8 cellular contexts compared by ENCODE assay signal in the genomic region with DNA sequence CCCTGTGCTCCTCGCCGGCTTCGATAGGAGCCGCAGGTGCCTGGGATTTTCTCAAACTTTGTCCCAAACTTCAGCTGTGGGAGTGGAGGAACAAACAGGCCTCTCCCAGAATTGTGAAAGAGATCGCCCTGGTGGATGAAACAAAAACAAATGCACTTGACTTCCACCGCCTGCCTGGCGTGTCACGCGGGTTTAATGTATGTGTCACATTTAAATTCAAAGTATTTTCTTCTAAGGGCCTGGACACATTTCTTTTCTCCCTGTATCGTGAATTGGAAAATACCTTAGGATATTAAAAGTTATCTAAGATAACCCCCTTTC. TPM values are rescaled to one million over a fixed set of nuclear protein-coding genes. Genes with fewer than 3 reads are reported as not detected.
A peak's percentile ranks its signal among the peaks of the same experiment; 100 is the strongest.
DNase-seq lines count a peak whose midpoint lies in the region; ATAC-seq and TF ChIP-seq lines count a peak whose summit lies in the region.

No MANE protein-coding gene starts in this region.

- TF ChIP-seq CTCF in Calu3 (IDR thresholded peaks at IDR 0.05; ENCODE audit: unreplicated experiment) (no peak), transverse colon (IDR thresholded peaks at IDR 0.05) (peak in 4 of 5 experiments; percentile 16 to 61 (median 40))

- H3K27me3 ChIP-seq in mesenchymal stem cell (ENCODE audit: control insufficient read depth in 1 of 2, insufficient read depth in 1 of 2, low read length in 2 of 2) (no peaks in the 10 kb centered on the region), transverse colon (no peaks in the 10 kb centered on the region)

- H3K4me3 ChIP-seq in mesenchymal stem cell (ENCODE audit: insufficient read depth in 1 of 2, low read depth in 1 of 2, low read length in 2 of 2) (peak overlapping the region; percentile 92 to 95), transverse colon (peak overlapping the region; percentile 72 to 97 (median 85))

- H3K4me1 ChIP-seq in mesenchymal stem cell (ENCODE audit: control insufficient read depth, insufficient read depth, low read depth, low read length) (no peaks in the 10 kb centered on the region), transverse colon (peaks cover 20 to 78% (median 30%) of the 10 kb centered on the region in 4 donors)

- H2AFZ ChIP-seq in mesenchymal stem cell (ENCODE audit: low read depth, low read length), result peak overlapping the region; percentile 85

- H3K36me3 Mint-ChIP-seq in Calu3 (ENCODE audit: insufficient read depth, unreplicated experiment), result peaks cover 38% of the 10 kb centered on the region

- peak overlapping the region in 1 of 2 experiments; percentile 85 for H3K4ac ChIP-seq in mesenchymal stem cell (ENCODE audit: low read depth in 1 of 2, low read length in 2 of 2)

- H3K9me3 ChIP-seq in mesenchymal stem cell (ENCODE audit: control insufficient read depth, low read length), result no peaks in the 10 kb centered on the region
- no peaks in the 10 kb centered on the region for H3K9me3 ChIP-seq in transverse colon

- no peak for TF ChIP-seq POLR2A in transverse colon (IDR thresholded peaks at IDR 0.05)

- peak overlapping the region; percentile 51 to 77 for H2BK12ac ChIP-seq in mesenchymal stem cell (ENCODE audit: low read length in 2 of 2)

- CTCF ChIA-PET in Calu3 (lab: Charles Lee), result interaction anchor here (1.0 to 2.8 kb wide), 4 partner anchors 21 to 48 kb away, joined by 3 to 16 read pairs (median 7); no protein-coding TSS in a partner anchor

- H3K14ac ChIP-seq in mesenchymal stem cell (ENCODE audit: low read length in 2 of 2), result no peak overlapping the region

- H3K27me3 Mint-ChIP-seq in Calu3 (ENCODE audit: unreplicated experiment), result no peaks in the 10 kb centered on the region

- H2BK15ac ChIP-seq in mesenchymal stem cell (ENCODE audit: low read depth, poor library complexity, severe bottlenecking), result peak overlapping the region; percentile 70

- TF ChIP-seq EP300 in transverse colon (IDR thresholded peaks at IDR 0.05; ENCODE audit: low read depth), result no peak

- H2BK120ac ChIP-seq in mesenchymal stem cell (ENCODE audit: low read depth, low read length), result peak overlapping the region; percentile 77

- peak overlapping the region in 1 of 2 experiments; percentile 14 for H3K23ac ChIP-seq in mesenchymal stem cell (ENCODE audit: low read length in 2 of 2)

- no peaks in the 10 kb centered on the region for H3K79me1 ChIP-seq in mesenchymal stem cell (replicated peaks; ENCODE audit: low read length, poor library complexity, severe bottlenecking)

- DNase-seq in Calu3, result no peak
- DNase-seq in SK-MEL-5 (ENCODE audit: low read depth, low spot score), result peak; percentile 86
- DNase-seq in dedifferentiated amniotic fluid mesenchymal stem cell (ENCODE audit: extremely low spot score), result peak; percentile 70
- DNase-seq in mesenchymal stem cell, result peak; percentile 90
- DNase-seq in transverse colon, result no peak
- no peak for DNase-seq in AG20443 (ENCODE audit: low spot score)

- H2AK5ac ChIP-seq in mesenchymal stem cell (ENCODE audit: low read length, severe bottlenecking), result no peak overlapping the region

- peak overlapping the region; percentile 89 for H3K4me2 ChIP-seq in mesenchymal stem cell (ENCODE audit: low read length, poor library complexity, severe bottlenecking)

- WGBS in mesenchymal stem cell, result 0% methylated on average over 5 of the region's 10 CpGs
- WGBS in transverse colon (ENCODE audit: low coverage in 1 of 2), 2 donors, result 1 to 7% methylated on average over 3 to 10 of the region's 10 CpGs

- peak overlapping the region; percentile 95 for H3K9ac ChIP-seq in mesenchymal stem cell (ENCODE audit: low read length)

- no peaks in the 10 kb centered on the region for H3K9me3 Mint-ChIP-seq in Calu3 (ENCODE audit: low read depth, unreplicated experiment)

- TSS peak; percentile 93 for BruUV-seq in Calu3 (replicated peaks; lab: Mats Ljungman, UMichigan)

- intact Hi-C loops in Calu3 (cut with micrococcal nuclease; ENCODE audit: unreplicated experiment) (loop anchor here (1.0 to 5.0 kb wide), 2 partner anchors 49 to 67 kb away; no protein-coding TSS in a partner anchor), transverse colon (cut with DNase I; ENCODE audit: low total_unique reads) (no loop called here)

- H4K91ac ChIP-seq in mesenchymal stem cell (ENCODE audit: low read length), result peak overlapping the region; percentile 54

- H3K36me3 ChIP-seq in mesenchymal stem cell (ENCODE audit: control insufficient read depth in 1 of 2, insufficient read depth in 2 of 2, low read depth in 1 of 2, low read length in 2 of 2), result no peaks in the 10 kb centered on the region
- no peaks in the 10 kb centered on the region for H3K36me3 ChIP-seq in transverse colon

- peak overlapping the region; percentile 91 for H3K4me3 Mint-ChIP-seq in Calu3 (ENCODE audit: low read depth, unreplicated experiment)

- H3K4me1 Mint-ChIP-seq in Calu3 (ENCODE audit: low read depth, unreplicated experiment), result peaks cover 45% of the 10 kb centered on the region

- in situ Hi-C loops in SK-MEL-5 (cut with HindIII; ENCODE audit: low pct_unique_long_range_greater_than_20kb, low sequenced_read_pairs) (no loop called here), transverse colon (cut with MboI; ENCODE audit: low pct_ligation_motif_present in 1 of 4, low pct_unique_long_range_greater_than_20kb in 1 of 4, low sequenced_read_pairs in 3 of 4) (no loop called here)

- H3K27ac ChIP-seq in mesenchymal stem cell (ENCODE audit: low read length, poor library complexity, severe bottlenecking), result peak overlapping the region; percentile 97
- peak overlapping the region; percentile 99 to 100 (median 99) for H3K27ac ChIP-seq in transverse colon

- peak overlapping the region; percentile 71 to 95 for H3K18ac ChIP-seq in mesenchymal stem cell (ENCODE audit: low read depth in 1 of 2, low read length in 2 of 2)

- H2BK5ac ChIP-seq in mesenchymal stem cell (ENCODE audit: low read depth, low read length, poor library complexity, severe bottlenecking), result peak overlapping the region; percentile 86

- peak; percentile 40 for ATAC-seq in GM19395 (IDR thresholded peaks at IDR 0.05; ENCODE audit: unreplicated experiment)
- ATAC-seq in HG03378 (IDR thresholded peaks at IDR 0.05; ENCODE audit: unreplicated experiment), result peak; percentile 28

- peak overlapping the region; percentile 91 for H4K8ac ChIP-seq in mesenchymal stem cell (ENCODE audit: low read length)

- H3K27ac Mint-ChIP-seq in Calu3 (ENCODE audit: unreplicated experiment), result peak overlapping the region; percentile 75

RNA-seq across cellular contexts. Expression of gene WASL, which starts 0.7 kb away (rescaled TPM):
- total RNA-seq in Calu3 (2022), result 33.2 and 37.5 TPM in 2 replicates
- total RNA-seq in SK-MEL-5 (2014; rRNA removed; shearing (Covaris generic)), result 32.1 and 32.2 TPM in 2 replicates
- 68.3 and 87.1 TPM in 2 replicates for polyA plus RNA-seq in SK-MEL-5 (2015; cell fraction: cytosol; rRNA removed)
- polyA plus RNA-seq in SK-MEL-5 (2015; cell fraction: nucleus; rRNA removed), result 21.6 and 23.8 TPM in 2 replicates
- 38.0 TPM for polyA plus RNA-seq in mesenchymal stem cell (2013, experiment 1 of 2)
- 39.2 TPM for polyA plus RNA-seq in mesenchymal stem cell (2013, experiment 2 of 2)
- 10 to 100 TPM; 30.1 to 97.8 (median 65.7) TPM for total RNA-seq in transverse colon

Comparison
In these comparisons a context has a peak if more than half of its experiments do, and no peak if none do; other contexts are left out.
1. DNase-seq: peak in SK-MEL-5 (single experiment), dedifferentiated amniotic fluid mesenchymal stem cell (single experiment) and mesenchymal stem cell (single experiment); none in Calu3 (single experiment), transverse colon (single experiment) and AG20443 (single experiment).